Comparison of ENCODE assay signal across 9 cellular contexts in the genomic region with DNA sequence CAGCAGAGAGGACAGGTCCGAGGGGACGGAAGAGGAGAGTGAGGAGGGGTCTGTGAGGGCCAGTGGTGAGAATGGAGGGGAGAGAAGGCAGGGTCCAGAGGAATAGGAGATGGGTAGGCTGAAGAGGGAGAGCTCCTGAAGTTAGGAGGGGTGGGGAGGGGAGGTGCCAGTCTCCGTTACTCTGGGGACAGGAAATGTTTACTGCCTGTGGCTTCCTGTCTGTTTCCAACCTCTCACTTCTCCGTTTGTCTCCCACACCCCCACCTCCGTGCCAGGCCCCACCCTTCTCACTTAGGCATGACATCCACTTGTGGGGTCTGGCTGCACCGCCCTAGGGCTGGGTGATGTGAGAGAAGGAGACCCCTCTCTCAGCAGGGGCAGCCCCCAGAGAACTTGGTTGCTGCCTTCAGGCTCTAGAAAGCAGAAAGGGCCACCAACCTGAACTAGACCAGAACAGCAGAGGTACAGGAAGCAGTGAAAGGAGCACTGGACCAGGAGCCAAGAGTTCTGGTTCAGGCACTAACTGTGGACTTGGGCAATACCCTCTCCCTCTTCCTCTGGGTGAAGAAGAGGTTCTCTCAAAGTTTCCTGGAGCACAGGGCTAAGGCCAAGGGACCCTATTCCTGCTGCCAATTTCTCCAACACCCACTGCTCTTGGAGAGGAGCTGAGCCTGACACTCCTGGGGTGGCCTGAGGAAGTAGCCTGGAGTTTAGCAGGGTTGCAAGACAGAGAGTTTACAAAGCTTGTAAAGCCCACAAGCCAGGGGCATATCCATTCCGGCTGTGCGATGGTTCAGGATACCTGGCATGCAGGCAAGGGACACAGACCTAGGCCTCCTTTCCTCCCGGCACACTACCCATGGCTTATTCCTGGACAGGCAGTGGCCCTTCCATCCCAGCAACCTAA. TPM values are rescaled to one million over a fixed set of nuclear protein-coding genes. Genes with fewer than 3 reads are reported as not detected.
DNase-seq lines count a peak whose midpoint lies in the region; ATAC-seq and TF ChIP-seq lines count a peak whose summit lies in the region.
"Had no signal": no experiment of that assay in that cellular context is flagged by ENCODE, and none has a peak within 500 bp of the region (broad histone marks: within the 10 kb centered on the region; RNA-seq: fewer than 3 reads in every experiment).

No MANE protein-coding gene starts in this region.

- H3K27ac ChIP-seq in HL-60 (replicated peaks) (peak overlapping the region; percentile 88), psoas muscle (peak overlapping the region; percentile 92)
- H3K27ac ChIP-seq in effector memory CD4-positive, alpha-beta T cell (ENCODE audit: insufficient read depth, low read length, poor library complexity, severe bottlenecking) = peak overlapping the region; percentile 97

- peak overlapping the region; percentile 98 for H3K27ac Mint-ChIP-seq in activated CD4-positive, alpha-beta T cell treated with anti-CD3 and anti-CD28 coated beads, Interleukin-2, amount 10 ng/mL, durations not matched to agents 24 days and 14 days

- no peaks in the 10 kb centered on the region for H3K9me3 Mint-ChIP-seq in activated CD4-positive, alpha-beta T cell treated with anti-CD3 and anti-CD28 coated beads, Interleukin-2, amount 10 ng/mL, durations not matched to agents 24 days and 14 days

- H3K4me1 Mint-ChIP-seq in activated CD4-positive, alpha-beta T cell treated with anti-CD3 and anti-CD28 coated beads, Interleukin-2, amount 10 ng/mL, durations not matched to agents 24 days and 14 days = peaks cover 64% of the 10 kb centered on the region

- H3K4me3 ChIP-seq in HL-60 (replicated peaks; ENCODE audit: insufficient read depth, low read length) (peak overlapping the region; percentile 31), psoas muscle (peak overlapping the region; percentile 29)
- H3K4me3 ChIP-seq in effector memory CD4-positive, alpha-beta T cell (ENCODE audit: insufficient read depth, low read depth, low read length, poor library complexity, severe bottlenecking) = peak overlapping the region; percentile 53

- no peaks in the 10 kb centered on the region for H3K27me3 ChIP-seq in HL-60 (ENCODE audit: insufficient read depth, poor library complexity, severe bottlenecking)
- no peaks in the 10 kb centered on the region for H3K27me3 ChIP-seq in effector memory CD4-positive, alpha-beta T cell (replicated peaks; ENCODE audit: control insufficient read depth, insufficient read depth, low read length, poor library complexity, severe bottlenecking)
- H3K27me3 ChIP-seq in psoas muscle (ENCODE audit: insufficient read depth in 3 of 3, low read length in 2 of 3) = no peaks in the 10 kb centered on the region

- intact Hi-C loops in activated CD4-positive, alpha-beta T cell treated with anti-CD3 and anti-CD28 coated beads, Interleukin-2, amount 10 ng/mL, durations not matched to agents 24 days and 14 days (cut with micrococcal nuclease) = loop anchor here (1.0 to 10.0 kb wide), 3 partner anchors 8 to 571 kb away; a partner anchor contains a TSS
- intact Hi-C loops in psoas muscle (cut with DNase I) = no loop called here

- peak overlapping the region; percentile 84 for H3K4me3 Mint-ChIP-seq in activated CD4-positive, alpha-beta T cell treated with anti-CD3 and anti-CD28 coated beads, Interleukin-2, amount 10 ng/mL, durations not matched to agents 24 days and 14 days

- peaks cover 19% of the 10 kb centered on the region for H3K36me3 Mint-ChIP-seq in activated CD4-positive, alpha-beta T cell treated with anti-CD3 and anti-CD28 coated beads, Interleukin-2, amount 10 ng/mL, durations not matched to agents 24 days and 14 days (ENCODE audit: low read depth)

- DNase-seq in AML-193 (lab: John Stamatoyannopoulos, UW) (peak; percentile 86 to 90), HL-60 (ENCODE audit: low read depth in 1 of 2, low spot score in 1 of 2) (peak in 1 of 2 experiments; percentile 94), psoas muscle (peak in 1 of 2 donors; percentile 52), COLO829 (ENCODE audit: low spot score) (no peak), pons (ENCODE audit: low spot score) (no peak), NCI-H345 treated with DMSO at 0.1 percent for 48 hours (lab: John Stamatoyannopoulos, UW; ENCODE audit: unreplicated experiment) (no peak)
- DNase-seq in activated CD4-positive, alpha-beta T cell treated with anti-CD3 and anti-CD28 coated beads, Interleukin-2, amount 10 ng/mL, durations not matched to agents 24 days and 14 days = peak; percentile 94
- peak; percentile 77 to 81 (median 79) for DNase-seq in effector memory CD4-positive, alpha-beta T cell

- no peaks in the 10 kb centered on the region for H3K27me3 Mint-ChIP-seq in activated CD4-positive, alpha-beta T cell treated with anti-CD3 and anti-CD28 coated beads, Interleukin-2, amount 10 ng/mL, durations not matched to agents 24 days and 14 days

- peaks cover 19% of the 10 kb centered on the region for H3K36me3 ChIP-seq in effector memory CD4-positive, alpha-beta T cell (ENCODE audit: control insufficient read depth, insufficient read depth, low read length)
- H3K36me3 ChIP-seq in psoas muscle (ENCODE audit: insufficient read depth in 1 of 2, low read depth in 1 of 2) = peaks cover 0 to 22% of the 10 kb centered on the region in 2 donors

- WGBS in psoas muscle, 3 donors = 48 to 54% (median 52%) methylated on average over 9 of the region's 9 CpGs

- H3K4me1 ChIP-seq in effector memory CD4-positive, alpha-beta T cell (ENCODE audit: control insufficient read depth, insufficient read depth, low read length, poor library complexity, severe bottlenecking) = peaks cover 62% of the 10 kb centered on the region
- peaks cover 64% of the 10 kb centered on the region for H3K4me1 ChIP-seq in psoas muscle

- no peaks in the 10 kb centered on the region for H3K9me3 ChIP-seq in effector memory CD4-positive, alpha-beta T cell (ENCODE audit: control insufficient read depth, low read length)
- H3K9me3 ChIP-seq in psoas muscle = no peaks in the 10 kb centered on the region

- no peak for ATAC-seq in psoas muscle

- no peak for TF ChIP-seq CTCF in HL-60 (IDR thresholded peaks at IDR 0.05; ENCODE audit: insufficient read depth, low read length)
- no peak for TF ChIP-seq CTCF in psoas muscle (IDR thresholded peaks at IDR 0.05)

RNA-seq across cellular contexts. Expression of a gene that starts 5.5 kb away (rescaled TPM):
- total RNA-seq in activated CD4-positive, alpha-beta T cell treated with anti-CD3 and anti-CD28 coated beads, Interleukin-2, amount 10 ng/mL, durations not matched to agents 24 days and 14 days = 43.9 and 48.0 TPM in 2 replicates
- 10 to 100 TPM; 24.0 to 80.3 (median 41.9) TPM for total RNA-seq in psoas muscle
- 100 to 1,000 TPM in 1 of 3 donors, 10 to 100 TPM in 2; 13.7 to 244 (median 39.7) TPM for polyA plus RNA-seq in psoas muscle

RNA-seq across cellular contexts. Expression of a gene that starts 29.0 kb away (rescaled TPM):
- 0.84 and 1.2 TPM in 2 replicates for total RNA-seq in activated CD4-positive, alpha-beta T cell treated with anti-CD3 and anti-CD28 coated beads, Interleukin-2, amount 10 ng/mL, durations not matched to agents 24 days and 14 days
- total RNA-seq in psoas muscle = 10 to 100 TPM; 25.5 to 85.8 (median 68.9) TPM
- polyA plus RNA-seq in psoas muscle = 10 to 100 TPM in 2 of 3 donors, 1 to 10 TPM in 1; 4.9 to 28.0 (median 24.5) TPM

RNA-seq across cellular contexts. Expression of a gene that starts 49.3 kb away (rescaled TPM):
- total RNA-seq in activated CD4-positive, alpha-beta T cell treated with anti-CD3 and anti-CD28 coated beads, Interleukin-2, amount 10 ng/mL, durations not matched to agents 24 days and 14 days = 1.5 TPM in 2 replicates
- total RNA-seq in psoas muscle = under 1 TPM in 1 of 4 donors, not detected in 3; 0.40 TPM
- under 1 TPM in 1 of 3 donors, not detected in 2; 0.16 TPM for polyA plus RNA-seq in psoas muscle
- total RNA-seq: bronchial epithelial cell had no signal

RNA-seq across cellular contexts. Expression of a gene that starts 59.9 kb away (rescaled TPM):
- total RNA-seq in activated CD4-positive, alpha-beta T cell treated with anti-CD3 and anti-CD28 coated beads, Interleukin-2, amount 10 ng/mL, durations not matched to agents 24 days and 14 days = 4.8 and 5.5 TPM in 2 replicates
- total RNA-seq in psoas muscle = under 1 TPM in 1 of 4 donors, not detected in 3; 0.94 TPM
- not detected for polyA plus RNA-seq in psoas muscle
- total RNA-seq: bronchial epithelial cell had no signal

Comparison
In these comparisons a context has a peak if more than half of its experiments do, and no peak if none do; other contexts are left out.
1. DNase-seq: peak in AML-193 (2 of 2), activated CD4-positive, alpha-beta T cell treated with anti-CD3 and anti-CD28 coated beads, Interleukin-2, amount 10 ng/mL, durations not matched to agents 24 days and 14 days (single experiment) and effector memory CD4-positive, alpha-beta T cell (3 of 3); none in COLO829 (single experiment), pons (single experiment) and NCI-H345 treated with DMSO at 0.1 percent for 48 hours (single experiment).
2. RNA of a gene that starts 29.0 kb away (total RNA-seq): 25.5 to 85.8 TPM in psoas muscle; 0.84 to 1.2 TPM in activated CD4-positive, alpha-beta T cell treated with anti-CD3 and anti-CD28 coated beads, Interleukin-2, amount 10 ng/mL, durations not matched to agents 24 days and 14 days; every median in the first group is over 10 times any median in the second.
3. Peak in every context shown above with its lines, with median percentiles within 50 percentile points of each other: H3K27ac ChIP-seq and H3K4me3 ChIP-seq.